1 cellular context compared by ENCODE assay signal in genomic region chr6:163620670-163621330, GRCh38.
TF ChIP-seq lines count a peak whose summit lies in the region.

No MANE protein-coding gene starts in this region.

TF ChIP-seq in IMR-90, 13 proteins besides CTCF, POLR2A, EP300 and RAD21 (continued from another document):
- TF ChIP-seq MXI1 (IDR thresholded peaks at IDR 0.05; ENCODE audit: borderline replicate concordance, low read depth, low read length), result no peak
